22 cellular contexts compared by ENCODE assay signal in the genomic region with DNA sequence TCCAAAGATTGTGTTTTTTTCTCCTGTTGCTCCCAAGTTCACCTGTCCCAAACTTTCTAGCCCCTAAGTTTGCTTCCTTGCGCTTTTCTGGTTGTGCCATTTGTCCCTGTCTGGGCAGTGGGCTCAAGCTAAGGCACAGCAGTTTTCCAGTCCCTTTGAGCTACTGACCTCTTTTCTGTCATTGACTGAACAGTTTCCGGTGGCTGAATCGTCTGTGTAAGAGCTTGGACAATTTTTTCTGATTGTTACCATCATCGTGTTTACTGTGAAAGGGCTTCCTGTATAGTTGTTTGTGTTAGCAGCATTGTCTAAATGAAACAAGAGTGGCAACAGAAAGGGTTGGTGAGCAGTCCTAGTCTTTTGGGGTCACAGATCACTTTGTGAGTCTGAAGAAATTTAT. TPM values are rescaled to one million over a fixed set of nuclear protein-coding genes. Genes with fewer than 3 reads are reported as not detected.
DNase-seq lines count a peak whose midpoint lies in the region; ATAC-seq and TF ChIP-seq lines count a peak whose summit lies in the region.
"Had no signal": no experiment of that assay in that cellular context is flagged by ENCODE, and none has a peak within 500 bp of the region (broad histone marks: within the 10 kb centered on the region; RNA-seq: fewer than 3 reads in every experiment).

No MANE protein-coding gene starts in this region.

- ATAC-seq in activated T-cell treated with anti-CD3 and anti-CD28 coated beads, Interleukin-2, amount 50 U/mL, for 4 hours = no peak
- ATAC-seq in activated T-helper 17 cell treated with anti-CD3 and anti-CD28 coated beads, Interleukin-2, amount 50 U/mL, for 72 hours (replicated peaks) = no peak
- ATAC-seq in GM18519 (IDR thresholded peaks at IDR 0.05; ENCODE audit: low FRiP score, unreplicated experiment) = no peak
- ATAC-seq: esophagus mucosa, gastroesophageal sphincter, K562 had no signal

- H3K4me3 ChIP-seq in osteoblast (ENCODE audit: insufficient read depth, low read length) = no peak overlapping the region
- H3K4me3 ChIP-seq: gastroesophageal sphincter, K562, Peyer's patch, SJSA1 had no signal

- peak overlapping the region; percentile 9 for H2AFZ ChIP-seq in osteoblast (ENCODE audit: low read length)

- H3K4me1 ChIP-seq in osteoblast (ENCODE audit: insufficient read depth, low read length) = peaks cover 5% of the 10 kb centered on the region

- in situ Hi-C loops in GM13976 (cut with MboI; ENCODE audit: low sequenced_read_pairs, unreplicated experiment) = loop anchor here (25.0 kb wide), 1 partner anchor 365 kb away; no protein-coding TSS in a partner anchor

- no peak for TF ChIP-seq CTCF in osteoblast (IDR thresholded peaks at IDR 0.05; ENCODE audit: extremely low read depth, low read depth, low read length)
- no peak for TF ChIP-seq CTCF in GM13976 (IDR thresholded peaks at IDR 0.05; ENCODE audit: borderline replicate concordance, control extremely low read depth, extremely low read depth, insufficient read depth, missing control alignments)

- no peaks in the 10 kb centered on the region for H3K79me2 ChIP-seq in osteoblast (ENCODE audit: insufficient read depth, low read length)

- H3K36me3 Mint-ChIP-seq in activated T-cell treated with anti-CD3 and anti-CD28 coated beads, Interleukin-2, amount 50 U/mL, for 24 hours (ENCODE audit: low read depth) = peaks cover 26% of the 10 kb centered on the region
- H3K36me3 Mint-ChIP-seq in activated T-cell treated with anti-CD3 and anti-CD28 coated beads, Interleukin-2, amount 50 U/mL, for 4 hours (ENCODE audit: insufficient read depth) = peaks cover 24% of the 10 kb centered on the region
- peaks cover 56% of the 10 kb centered on the region for H3K36me3 Mint-ChIP-seq in activated T-helper 17 cell treated with anti-CD3 and anti-CD28 coated beads, Interleukin-2, amount 50 U/mL, for 72 hours (ENCODE audit: low read depth)

- H4K20me1 ChIP-seq in osteoblast (ENCODE audit: insufficient read depth, low read length) = no peaks in the 10 kb centered on the region

- no peak overlapping the region for H3K27ac ChIP-seq in osteoblast (ENCODE audit: low read depth, low read length)
- H3K27ac ChIP-seq: gastroesophageal sphincter, Peyer's patch, SJSA1 had no signal

- H3K4me2 ChIP-seq in osteoblast (ENCODE audit: insufficient read depth, low read length) = no peak overlapping the region

- H3K9me3 ChIP-seq in osteoblast (ENCODE audit: low read depth, low read length) = no peaks in the 10 kb centered on the region
- H3K9me3 ChIP-seq: gastroesophageal sphincter, Peyer's patch, SJSA1 had no signal

- no peaks in the 10 kb centered on the region for H3K27me3 Mint-ChIP-seq in activated T-cell treated with anti-CD3 and anti-CD28 coated beads, Interleukin-2, amount 50 U/mL, for 24 hours
- no peaks in the 10 kb centered on the region for H3K27me3 Mint-ChIP-seq in activated T-cell treated with anti-CD3 and anti-CD28 coated beads, Interleukin-2, amount 50 U/mL, for 4 hours (ENCODE audit: low read depth)
- no peaks in the 10 kb centered on the region for H3K27me3 Mint-ChIP-seq in activated T-helper 17 cell treated with anti-CD3 and anti-CD28 coated beads, Interleukin-2, amount 50 U/mL, for 72 hours
- H3K27me3 Mint-ChIP-seq: memory B cell had no signal

- H3K36me3 ChIP-seq in osteoblast (ENCODE audit: insufficient read depth, low read length) = no peaks in the 10 kb centered on the region
- H3K36me3 ChIP-seq: Peyer's patch, SJSA1 had no signal

- DNase-seq in activated T-cell treated with anti-CD3 and anti-CD28 coated beads, Interleukin-2, amount 50 U/mL, for 24 hours = no peak
- no peak for DNase-seq in activated T-cell treated with anti-CD3 and anti-CD28 coated beads, Interleukin-2, amount 50 U/mL, for 4 hours
- DNase-seq in NCI-H2029 (lab: John Stamatoyannopoulos, UW) (peak; percentile 69), osteoblast (ENCODE audit: insufficient read length, low spot score, missing footprints) (no peak), NCI-H2171 (lab: John Stamatoyannopoulos, UW) (no peak), GM13976 (ENCODE audit: low spot score) (no peak)
- DNase-seq: anterior cingulate cortex; DND-41; effector CD4-positive, alpha-beta T cell; H7; kidney glomerular epithelial cell; stimulated activated naive CD4-positive, alpha-beta T cell; trophoblast cell had no signal

- H3K4me3 Mint-ChIP-seq in activated T-cell treated with anti-CD3 and anti-CD28 coated beads, Interleukin-2, amount 50 U/mL, for 24 hours = no peak overlapping the region
- H3K4me3 Mint-ChIP-seq in activated T-cell treated with anti-CD3 and anti-CD28 coated beads, Interleukin-2, amount 50 U/mL, for 4 hours = no peak overlapping the region
- H3K4me3 Mint-ChIP-seq in activated T-helper 17 cell treated with anti-CD3 and anti-CD28 coated beads, Interleukin-2, amount 50 U/mL, for 72 hours = no peak overlapping the region
- H3K4me3 Mint-ChIP-seq: memory B cell; T-helper 1 cell treated with Interleukin-12 subunit alpha and Interleukin-12 subunit beta and Interleukin-4 antibody, amounts not matched to agents 30 μg/mL and 1 μg/mL, for 36 hours had no signal

- H3K27me3 ChIP-seq in osteoblast (ENCODE audit: insufficient read depth, low read length) = no peaks in the 10 kb centered on the region
- H3K27me3 ChIP-seq: gastroesophageal sphincter, Peyer's patch, SJSA1 had no signal

- H3K9me3 Mint-ChIP-seq in activated T-cell treated with anti-CD3 and anti-CD28 coated beads, Interleukin-2, amount 50 U/mL, for 24 hours = no peaks in the 10 kb centered on the region
- H3K9me3 Mint-ChIP-seq in activated T-cell treated with anti-CD3 and anti-CD28 coated beads, Interleukin-2, amount 50 U/mL, for 4 hours = no peaks in the 10 kb centered on the region
- H3K9me3 Mint-ChIP-seq in activated T-helper 17 cell treated with anti-CD3 and anti-CD28 coated beads, Interleukin-2, amount 50 U/mL, for 72 hours = no peaks in the 10 kb centered on the region
- H3K9me3 Mint-ChIP-seq: memory B cell; T-helper 1 cell treated with Interleukin-12 subunit alpha and Interleukin-12 subunit beta and Interleukin-4 antibody, amounts not matched to agents 30 μg/mL and 1 μg/mL, for 36 hours had no signal

- H3K27ac Mint-ChIP-seq in activated T-cell treated with anti-CD3 and anti-CD28 coated beads, Interleukin-2, amount 50 U/mL, for 24 hours = peak overlapping the region; percentile 39
- H3K27ac Mint-ChIP-seq in activated T-helper 17 cell treated with anti-CD3 and anti-CD28 coated beads, Interleukin-2, amount 50 U/mL, for 72 hours = peak overlapping the region; percentile 76
- H3K27ac Mint-ChIP-seq: memory B cell; T-helper 1 cell treated with Interleukin-12 subunit alpha and Interleukin-12 subunit beta and Interleukin-4 antibody, amounts not matched to agents 30 μg/mL and 1 μg/mL, for 36 hours had no signal

- peaks cover 51% of the 10 kb centered on the region for H3K4me1 Mint-ChIP-seq in activated T-cell treated with anti-CD3 and anti-CD28 coated beads, Interleukin-2, amount 50 U/mL, for 24 hours (ENCODE audit: low read depth)
- peaks cover 54% of the 10 kb centered on the region for H3K4me1 Mint-ChIP-seq in activated T-cell treated with anti-CD3 and anti-CD28 coated beads, Interleukin-2, amount 50 U/mL, for 4 hours (ENCODE audit: low read depth)
- peaks cover 44% of the 10 kb centered on the region for H3K4me1 Mint-ChIP-seq in activated T-helper 17 cell treated with anti-CD3 and anti-CD28 coated beads, Interleukin-2, amount 50 U/mL, for 72 hours

RNA-seq across cellular contexts. Expression of gene BMAL1, which starts 49.8 kb away (rescaled TPM):
- total RNA-seq in activated T-cell treated with anti-CD3 and anti-CD28 coated beads, Interleukin-2, amount 50 U/mL, for 4 hours = 10 to 100 TPM in 2 of 3 donors, 1 to 10 TPM in 1; 8.8 to 15.5 (median 14.0) TPM
- total RNA-seq in activated T-helper 17 cell treated with anti-CD3 and anti-CD28 coated beads, Interleukin-2, amount 50 U/mL, for 72 hours = 10 to 100 TPM; 41.6 to 44.7 TPM
- total RNA-seq in osteoblast = 8.5 and 13.0 TPM in 2 replicates
